ENCODE assay signal across 15 cellular contexts in genomic region chr1:115655307-115655664, GRCh38. TPM values are rescaled to one million over a fixed set of nuclear protein-coding genes. Genes with fewer than 3 reads are reported as not detected.
DNase-seq lines count a peak whose midpoint lies in the region; ATAC-seq, FAIRE-seq and TF ChIP-seq lines count a peak whose summit lies in the region.
"Had no signal": no experiment of that assay in that cellular context is flagged by ENCODE, and none has a peak within 500 bp of the region (broad histone marks: within the 10 kb centered on the region; RNA-seq: fewer than 3 reads in every experiment).

No MANE protein-coding gene starts in this region.

- H3K4me2 ChIP-seq in astrocyte (ENCODE audit: low read length): peak overlapping the region; percentile 71
- no peak overlapping the region for H3K4me2 ChIP-seq in GM23248 (ENCODE audit: unreplicated experiment)
- H3K4me2 ChIP-seq in OCI-LY7 (ENCODE audit: low read length): no peak overlapping the region

- in situ Hi-C loops in GM23248 (cut with MboI): no loop called here

- CTCF ChIA-PET in CD8-positive, alpha-beta memory T cell (lab: Charles Lee): no interaction called here
- CTCF ChIA-PET in OCI-LY7 (lab: Charles Lee; ENCODE audit: unreplicated experiment): no interaction called here

- FAIRE-seq in astrocyte (lab: Jason Lieb, UNC): no peak
- FAIRE-seq: endometrium had no signal

- H3K9ac ChIP-seq in astrocyte (ENCODE audit: low read length) (peak overlapping the region; percentile 5), GM23248 (no peak overlapping the region)

- WGBS in GM23248 (ENCODE audit: low coverage in 1 of 2, low lambda C conversion rate in 2 of 2, missing lambda C conversion rate in 2 of 2), 2 experiments: 89 to 92% methylated on average over 7 of the region's 7 CpGs

- intact Hi-C loops in lower lobe of right lung (cut with DNase I) (no loop called here), OCI-LY7 (cut with micrococcal nuclease; ENCODE audit: unreplicated experiment) (no loop called here)

- TF ChIP-seq CTCF in astrocyte (IDR thresholded peaks at IDR 0.05; ENCODE audit: insufficient read depth, low read depth, low read length): no peak
- no peak for TF ChIP-seq CTCF in lower lobe of right lung (IDR thresholded peaks at IDR 0.05)
- no peak for TF ChIP-seq CTCF in HFFc6 (IDR thresholded peaks at IDR 0.05)
- no peak for TF ChIP-seq CTCF in OCI-LY7 (conservative IDR thresholded peaks at IDR 0.05; ENCODE audit: low read length)
- no peak for TF ChIP-seq CTCF in omental fat pad (IDR thresholded peaks at IDR 0.05)

- H3K79me2 ChIP-seq in astrocyte (ENCODE audit: insufficient read depth, low read length): peaks cover 44% of the 10 kb centered on the region
- H3K79me2 ChIP-seq in GM23248 (ENCODE audit: insufficient read depth): peaks cover 28% of the 10 kb centered on the region
- H3K79me2 ChIP-seq in OCI-LY7 (ENCODE audit: insufficient read depth, low read depth, low read length): no peaks in the 10 kb centered on the region

- H3K9me3 Mint-ChIP-seq in CD8-positive, alpha-beta memory T cell: no peaks in the 10 kb centered on the region
- no peaks in the 10 kb centered on the region for H3K9me3 Mint-ChIP-seq in astrocyte (ENCODE audit: unreplicated experiment)
- no peaks in the 10 kb centered on the region for H3K9me3 Mint-ChIP-seq in HFFc6

- no peaks in the 10 kb centered on the region for H3F3A ChIP-seq in GM23248 (ENCODE audit: insufficient read depth)

- no peaks in the 10 kb centered on the region for H3K36me3 ChIP-seq in CD8-positive, alpha-beta memory T cell (ENCODE audit: insufficient read depth, low read length)
- peaks cover 5% of the 10 kb centered on the region for H3K36me3 ChIP-seq in astrocyte (ENCODE audit: insufficient read depth, low read length)
- peaks cover 15% of the 10 kb centered on the region for H3K36me3 ChIP-seq in lower lobe of right lung
- H3K36me3 ChIP-seq in GM23248 (ENCODE audit: low read depth): no peaks in the 10 kb centered on the region; the same call in 1 of the 2 replicates
- H3K36me3 ChIP-seq in OCI-LY7 (ENCODE audit: insufficient read depth, low read length): no peaks in the 10 kb centered on the region
- H3K36me3 ChIP-seq: uterus had no signal

- peak overlapping the region; percentile 22 for H3K27ac ChIP-seq in CD8-positive, alpha-beta memory T cell (ENCODE audit: low read depth, low read length)
- H3K27ac ChIP-seq in astrocyte (ENCODE audit: low read depth, low read length) (peak overlapping the region; percentile 1), lower lobe of right lung (peak overlapping the region; percentile 38), GM23248 (no peak overlapping the region), OCI-LY7 (ENCODE audit: low read depth, low read length, poor library complexity, severe bottlenecking) (no peak overlapping the region)
- H3K27ac ChIP-seq: HL-60 had no signal

- H3K9me2 ChIP-seq in GM23248 (ENCODE audit: insufficient read depth): no peaks in the 10 kb centered on the region
- no peaks in the 10 kb centered on the region for H3K9me2 ChIP-seq in OCI-LY7 (ENCODE audit: insufficient read depth, low read length)

- BruUV-seq in OCI-LY7 (replicated peaks; lab: Mats Ljungman, UMichigan): no TSS peak

- no peak overlapping the region for H3K4me3 ChIP-seq in CD8-positive, alpha-beta memory T cell (ENCODE audit: low read length)
- peak overlapping the region; percentile 27 for H3K4me3 ChIP-seq in Jurkat, Clone E6-1 (ENCODE audit: low read length)
- H3K4me3 ChIP-seq in astrocyte (ENCODE audit: insufficient read depth, low read depth, low read length) (no peak overlapping the region), lower lobe of right lung (no peak overlapping the region), GM23248 (no peak overlapping the region), OCI-LY7 (ENCODE audit: low read depth, low read length, poor library complexity, severe bottlenecking) (no peak overlapping the region)
- H3K4me3 ChIP-seq: uterus had no signal

- H3K27ac Mint-ChIP-seq in CD8-positive, alpha-beta memory T cell: no peak overlapping the region
- H3K27ac Mint-ChIP-seq in astrocyte (ENCODE audit: unreplicated experiment) (no peak overlapping the region), HFFc6 (no peak overlapping the region)
- H3K27ac Mint-ChIP-seq: B cell had no signal

- H3K27me3 Mint-ChIP-seq in CD8-positive, alpha-beta memory T cell: no peaks in the 10 kb centered on the region
- H3K27me3 Mint-ChIP-seq in astrocyte (ENCODE audit: low read depth, unreplicated experiment) (no peaks in the 10 kb centered on the region), HFFc6 (ENCODE audit: insufficient read depth) (no peaks in the 10 kb centered on the region; the same call in 1 of the 2 replicates)
- H3K27me3 Mint-ChIP-seq: B cell had no signal

- peaks cover 0 to 3% (median 1%) of the 10 kb centered on the region in 3 donors for H3K36me3 Mint-ChIP-seq in CD8-positive, alpha-beta memory T cell
- H3K36me3 Mint-ChIP-seq in astrocyte (ENCODE audit: low read depth, unreplicated experiment) (peaks cover 21% of the 10 kb centered on the region), HFFc6 (ENCODE audit: low read depth) (peaks cover 25% of the 10 kb centered on the region)

- H3K9me3 ChIP-seq in CD8-positive, alpha-beta memory T cell (ENCODE audit: low read length): no peaks in the 10 kb centered on the region
- H3K9me3 ChIP-seq in astrocyte (ENCODE audit: insufficient read depth, low read depth, low read length) (no peaks in the 10 kb centered on the region), lower lobe of right lung (no peaks in the 10 kb centered on the region), GM23248 (ENCODE audit: low read depth) (no peaks in the 10 kb centered on the region), OCI-LY7 (ENCODE audit: low read length) (no peaks in the 10 kb centered on the region)
- H3K9me3 ChIP-seq: uterus had no signal

- H3K4me3 Mint-ChIP-seq in CD8-positive, alpha-beta memory T cell: no peak overlapping the region
- no peak overlapping the region for H3K4me3 Mint-ChIP-seq in astrocyte (ENCODE audit: unreplicated experiment)
- H3K4me3 Mint-ChIP-seq in HFFc6: no peak overlapping the region
- H3K4me3 Mint-ChIP-seq: B cell had no signal

- H2AFZ ChIP-seq in astrocyte (ENCODE audit: low read depth, low read length): no peak overlapping the region
- H2AFZ ChIP-seq in GM23248: no peak overlapping the region
- H2AFZ ChIP-seq in OCI-LY7 (ENCODE audit: low read length): no peak overlapping the region

- no peaks in the 10 kb centered on the region for H3K4me1 ChIP-seq in CD8-positive, alpha-beta memory T cell (ENCODE audit: insufficient read depth, low read length)
- H3K4me1 ChIP-seq in astrocyte (ENCODE audit: insufficient read depth, low read length): peaks cover 8% of the 10 kb centered on the region
- H3K4me1 ChIP-seq in lower lobe of right lung: peaks cover 23% of the 10 kb centered on the region
- no peaks in the 10 kb centered on the region for H3K4me1 ChIP-seq in GM23248 (ENCODE audit: insufficient read depth)
- no peaks in the 10 kb centered on the region for H3K4me1 ChIP-seq in OCI-LY7 (ENCODE audit: insufficient read depth, low read length, poor library complexity, severe bottlenecking)
- H3K4me1 ChIP-seq: uterus had no signal

- no peak for DNase-seq in CD8-positive, alpha-beta memory T cell
- peak; percentile 87 for DNase-seq in Jurkat, Clone E6-1 (ENCODE audit: low read depth, low spot score)
- DNase-seq in astrocyte (ENCODE audit: low read depth): no peak
- DNase-seq in lower lobe of right lung: no peak
- DNase-seq in GM23248: no peak
- no peak for DNase-seq in HFFc6
- no peak for DNase-seq in OCI-LY7 (ENCODE audit: low spot score)
- no peak for DNase-seq in omental fat pad (ENCODE audit: low spot score)
- DNase-seq: activated CD8-positive, alpha-beta memory T cell treated with anti-CD3 and anti-CD28 coated beads for 24 hours; NCI-H1105; NCI-H82; uterus had no signal

- H3K4me1 Mint-ChIP-seq in CD8-positive, alpha-beta memory T cell: peaks cover 0 to 8% (median 3%) of the 10 kb centered on the region in 3 donors
- peaks cover 25% of the 10 kb centered on the region for H3K4me1 Mint-ChIP-seq in astrocyte (ENCODE audit: low read depth, unreplicated experiment)
- H3K4me1 Mint-ChIP-seq in HFFc6 (ENCODE audit: low read depth): no peaks in the 10 kb centered on the region; the same call in 1 of the 2 replicates
- H3K4me1 Mint-ChIP-seq: B cell had no signal

- H3K27me3 ChIP-seq in CD8-positive, alpha-beta memory T cell (ENCODE audit: insufficient read depth, low read length, poor library complexity, severe bottlenecking): no peaks in the 10 kb centered on the region
- H3K27me3 ChIP-seq in astrocyte (ENCODE audit: insufficient read depth, low read length) (no peaks in the 10 kb centered on the region), lower lobe of right lung (ENCODE audit: low read depth) (no peaks in the 10 kb centered on the region), GM23248 (replicated peaks; ENCODE audit: insufficient read depth) (no peaks in the 10 kb centered on the region)
- H3K27me3 ChIP-seq: uterus had no signal

- H4K20me1 ChIP-seq in astrocyte (ENCODE audit: insufficient read depth, low read length): peaks cover 23% of the 10 kb centered on the region
- no peaks in the 10 kb centered on the region for H4K20me1 ChIP-seq in GM23248 (ENCODE audit: insufficient read depth)
- H4K20me1 ChIP-seq in OCI-LY7 (ENCODE audit: insufficient read depth, low read length): no peaks in the 10 kb centered on the region

- POLR2A ChIA-PET in CD8-positive, alpha-beta memory T cell (lab: Charles Lee): no interaction called here
- POLR2A ChIA-PET in OCI-LY7 (lab: Charles Lee): no interaction called here

- ATAC-seq in lower lobe of right lung: no peak
- no peak for ATAC-seq in omental fat pad (ENCODE audit: low FRiP score)

RNA-seq across cellular contexts. Expression of gene VANGL1, which starts 13.5 kb away (rescaled TPM):
- 1 to 10 TPM; 3.0 to 3.3 TPM for total RNA-seq in CD8-positive, alpha-beta memory T cell
- polyA plus RNA-seq in CD8-positive, alpha-beta memory T cell: 3.2 TPM
- 54.8 TPM for polyA plus RNA-seq in Jurkat, Clone E6-1 (2012; ENCODE audit: insufficient read depth, insufficient read length)
- total RNA-seq in astrocyte (12.9 and 13.8 TPM in 2 replicates), lower lobe of right lung (10.9 TPM), OCI-LY7 (2022) (1.2 TPM in 2 replicates), omental fat pad (1 to 10 TPM; 4.9 to 9.6 (median 6.5) TPM)
- total RNA-seq in GM23248 (2014; rRNA removed; shearing (Covaris generic)): 11.7 and 12.9 TPM in 2 replicates
- polyA plus RNA-seq in GM23248 (2016; fragmentation: Nextera tagmentation; extraction: Ambion mirVana): 13.8 and 14.7 TPM in 2 replicates
- 10 to 100 TPM; 14.7 to 20.6 (median 18.5) TPM for total RNA-seq in HFFc6 (2021; fragmentation: NEBNext Ultra II Directional; extraction: Animal tissue kit (Norgen Biotek cat#: 25700))
- not detected in 2 replicates for total RNA-seq in OCI-LY7 (2014; rRNA removed; shearing (Covaris generic))

Comparison
In these comparisons a context has a peak if more than half of its experiments do, and no peak if none do; other contexts are left out.
1. H3K27ac ChIP-seq: peak in CD8-positive, alpha-beta memory T cell (single experiment), astrocyte (single experiment) and lower lobe of right lung (single experiment); none in GM23248 (single experiment) and OCI-LY7 (single experiment).